ENCODE assay signal across 7 cellular contexts in genomic region chr20:31494131-31494530, GRCh38. TPM values are rescaled to one million over a fixed set of nuclear protein-coding genes. Genes with fewer than 3 reads are reported as not detected.
A peak's percentile ranks its signal among the peaks of the same experiment; 100 is the strongest.
DNase-seq lines count a peak whose midpoint lies in the region; ATAC-seq and TF ChIP-seq lines count a peak whose summit lies in the region.
"Had no signal": no experiment of that assay in that cellular context is flagged by ENCODE, and none has a peak within 500 bp of the region (broad histone marks: within the 10 kb centered on the region; RNA-seq: fewer than 3 reads in every experiment).

No MANE protein-coding gene starts in this region.

- ATAC-seq in HG03097 (IDR thresholded peaks at IDR 0.05; ENCODE audit: low FRiP score, unreplicated experiment) = no peak

- peaks cover 0 to 9% (median 0%) of the 10 kb centered on the region in 3 donors for H3K27me3 ChIP-seq in stomach

- TF ChIP-seq POLR2A in stomach (IDR thresholded peaks at IDR 0.05) = no peak

- TF ChIP-seq EP300 in stomach (IDR thresholded peaks at IDR 0.05) = no peak

- intact Hi-C loops in stomach (cut with DNase I; ENCODE audit: low total_unique reads) = no loop called here

- no peak overlapping the region for H3K27ac ChIP-seq in 22Rv1
- no peak overlapping the region for H3K27ac ChIP-seq in stomach

- H3K4me1 ChIP-seq in stomach = peaks cover 0 to 10% (median 2%) of the 10 kb centered on the region in 4 donors

- no peak overlapping the region for H3K4me3 ChIP-seq in stomach

- peak; percentile 74 for TF ChIP-seq CTCF in 22Rv1 (IDR thresholded peaks at IDR 0.05)
- no peak for TF ChIP-seq CTCF in stomach (IDR thresholded peaks at IDR 0.05)

- H3K36me3 ChIP-seq in stomach = no peaks in the 10 kb centered on the region

- no peaks in the 10 kb centered on the region for H3K9me3 ChIP-seq in stomach

- peak; percentile 63 for DNase-seq in HT1080 (ENCODE audit: low read depth)
- peak; percentile 36 for DNase-seq in dermis blood vessel endothelial cell
- no peak for DNase-seq in NCI-H510A (lab: John Stamatoyannopoulos, UW)
- DNase-seq in stomach = no peak

- 46 to 59% (median 51%) methylated on average over 2 of the region's 2 CpGs for WGBS in stomach, 5 donors

RNA-seq across cellular contexts. Expression of gene REM1, which starts 19.0 kb away (rescaled TPM):
- total RNA-seq in HT1080 (2014; rRNA removed; shearing (Covaris generic)) = not detected in 2 replicates
- not detected in 2 replicates for polyA plus RNA-seq in HT1080 (2015; cell fraction: cytosol; rRNA removed)
- polyA plus RNA-seq in HT1080 (2015; cell fraction: nucleus; rRNA removed) = not detected in 2 replicates
- total RNA-seq in dermis blood vessel endothelial cell = not detected in 2 replicates
- 1 to 10 TPM in 2 of 5 donors, not detected in 3; 1.3 to 1.6 TPM for total RNA-seq in stomach
- 1 to 10 TPM; 1.1 to 2.1 (median 1.1) TPM for polyA plus RNA-seq in stomach
- total RNA-seq: Daoy had no signal

RNA-seq across cellular contexts. Expression of gene DEFB124, which starts 19.2 kb away (rescaled TPM):
- not detected in 2 replicates for total RNA-seq in HT1080 (2014; rRNA removed; shearing (Covaris generic))
- polyA plus RNA-seq in HT1080 (2015; cell fraction: cytosol; rRNA removed) = not detected in 2 replicates
- polyA plus RNA-seq in HT1080 (2015; cell fraction: nucleus; rRNA removed) = not detected in 2 replicates
- total RNA-seq in dermis blood vessel endothelial cell (not detected in 2 replicates), stomach (1 to 10 TPM in 1 of 5 donors, not detected in 4; 1.1 TPM)
- polyA plus RNA-seq in stomach = under 1 TPM in 1 of 3 donors, not detected in 2; 0.28 TPM
- total RNA-seq: Daoy had no signal

RNA-seq across cellular contexts. Expression of gene HM13, which starts 20.1 kb away (rescaled TPM):
- 64.3 and 83.5 TPM in 2 replicates for total RNA-seq in HT1080 (2014; rRNA removed; shearing (Covaris generic))
- polyA plus RNA-seq in HT1080 (2015; cell fraction: cytosol; rRNA removed) = 193 and 201 TPM in 2 replicates
- polyA plus RNA-seq in HT1080 (2015; cell fraction: nucleus; rRNA removed) = 243 and 272 TPM in 2 replicates
- total RNA-seq in dermis blood vessel endothelial cell (44.9 and 74.1 TPM in 2 replicates), stomach (100 to 1,000 TPM in 1 of 5 donors, 10 to 100 TPM in 4; 10.7 to 103 (median 56.9) TPM)
- 100 to 1,000 TPM; 119 to 181 (median 165) TPM for polyA plus RNA-seq in stomach

RNA-seq across cellular contexts. Expression of gene DEFB123, which starts 53.7 kb away (rescaled TPM):
- total RNA-seq in HT1080 (2014; rRNA removed; shearing (Covaris generic)) = not detected in 2 replicates
- not detected in 2 replicates for polyA plus RNA-seq in HT1080 (2015; cell fraction: cytosol; rRNA removed)
- not detected in 2 replicates for polyA plus RNA-seq in HT1080 (2015; cell fraction: nucleus; rRNA removed)
- not detected in 2 replicates for total RNA-seq in dermis blood vessel endothelial cell
- not detected for total RNA-seq in stomach
- not detected for polyA plus RNA-seq in stomach
- total RNA-seq: Daoy had no signal

Comparison
In these comparisons a context has a peak if more than half of its experiments do, and no peak if none do; other contexts are left out.
1. DNase-seq: peak in HT1080 (single experiment) and dermis blood vessel endothelial cell (single experiment); none in NCI-H510A (single experiment) and stomach (single experiment).